ENCODE assay signal across 2 cellular contexts in the genomic region with DNA sequence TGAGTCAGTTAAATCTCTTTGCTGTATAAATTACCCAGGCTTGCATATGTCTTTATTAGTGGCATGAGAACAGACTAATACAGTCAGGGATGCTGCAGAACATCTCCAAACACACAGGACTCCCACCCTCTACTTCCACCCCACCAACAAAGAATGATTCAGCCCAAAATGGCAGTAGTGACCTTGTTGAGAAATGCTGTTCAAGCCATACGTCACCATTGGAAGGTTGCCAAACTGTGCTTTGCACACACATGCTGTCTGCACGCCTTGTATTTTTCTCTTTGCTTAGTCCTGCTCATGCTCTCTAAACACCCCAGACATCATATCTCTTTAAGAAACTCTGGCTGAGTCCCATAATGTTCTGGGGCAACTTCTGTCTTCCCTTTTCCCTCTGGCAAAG.
TF ChIP-seq lines count a peak whose summit lies in the region.

No MANE protein-coding gene starts in this region.

TF ChIP-seq in IMR-90, 13 proteins besides CTCF, POLR2A, EP300 and RAD21 (continued from another document):
- TF ChIP-seq CHD1 (IDR thresholded peaks at IDR 0.05; ENCODE audit: low read depth, low read length) (no peak), NFE2L2 (IDR thresholded peaks at IDR 0.05; ENCODE audit: low read depth, low read length) (no peak), MXI1 (IDR thresholded peaks at IDR 0.05; ENCODE audit: borderline replicate concordance, low read depth, low read length) (no peak), RFX5 (IDR thresholded peaks at IDR 0.05; ENCODE audit: low read depth, low read length) (no peak), FOS (IDR thresholded peaks at IDR 0.05; ENCODE audit: low read depth, low read length) (no peak), SMC3 (IDR thresholded peaks at IDR 0.05; ENCODE audit: low read depth, low read length) (no peak), RCOR1 (IDR thresholded peaks at IDR 0.05; ENCODE audit: insufficient replicate concordance, low read length) (no peak), MAZ (IDR thresholded peaks at IDR 0.05; ENCODE audit: borderline replicate concordance, low read depth, low read length) (no peak), BHLHE40 (IDR thresholded peaks at IDR 0.05; ENCODE audit: low read depth, low read length) (no peak)
- TF ChIP-seq, protein P1, sequence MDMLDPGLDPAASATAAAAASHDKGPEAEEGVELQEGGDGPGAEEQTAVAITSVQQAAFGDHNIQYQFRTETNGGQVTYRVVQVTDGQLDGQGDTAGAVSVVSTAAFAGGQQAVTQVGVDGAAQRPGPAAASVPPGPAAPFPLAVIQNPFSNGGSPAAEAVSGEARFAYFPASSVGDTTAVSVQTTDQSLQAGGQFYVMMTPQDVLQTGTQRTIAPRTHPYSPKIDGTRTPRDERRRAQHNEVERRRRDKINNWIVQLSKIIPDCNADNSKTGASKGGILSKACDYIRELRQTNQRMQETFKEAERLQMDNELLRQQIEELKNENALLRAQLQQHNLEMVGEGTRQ (IDR thresholded peaks at IDR 0.05; ENCODE audit: low read depth, low read length), result no peak
- TF ChIP-seq, protein P2, sequence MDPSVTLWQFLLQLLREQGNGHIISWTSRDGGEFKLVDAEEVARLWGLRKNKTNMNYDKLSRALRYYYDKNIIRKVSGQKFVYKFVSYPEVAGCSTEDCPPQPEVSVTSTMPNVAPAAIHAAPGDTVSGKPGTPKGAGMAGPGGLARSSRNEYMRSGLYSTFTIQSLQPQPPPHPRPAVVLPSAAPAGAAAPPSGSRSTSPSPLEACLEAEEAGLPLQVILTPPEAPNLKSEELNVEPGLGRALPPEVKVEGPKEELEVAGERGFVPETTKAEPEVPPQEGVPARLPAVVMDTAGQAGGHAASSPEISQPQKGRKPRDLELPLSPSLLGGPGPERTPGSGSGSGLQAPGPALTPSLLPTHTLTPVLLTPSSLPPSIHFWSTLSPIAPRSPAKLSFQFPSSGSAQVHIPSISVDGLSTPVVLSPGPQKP (IDR thresholded peaks at IDR 0.05; ENCODE audit: borderline replicate concordance, low read depth, low read length), result no peak

TF ChIP-seq in K562, 482 proteins besides CTCF, POLR2A, EP300 and RAD21:
- TF ChIP-seq, protein P3, sequence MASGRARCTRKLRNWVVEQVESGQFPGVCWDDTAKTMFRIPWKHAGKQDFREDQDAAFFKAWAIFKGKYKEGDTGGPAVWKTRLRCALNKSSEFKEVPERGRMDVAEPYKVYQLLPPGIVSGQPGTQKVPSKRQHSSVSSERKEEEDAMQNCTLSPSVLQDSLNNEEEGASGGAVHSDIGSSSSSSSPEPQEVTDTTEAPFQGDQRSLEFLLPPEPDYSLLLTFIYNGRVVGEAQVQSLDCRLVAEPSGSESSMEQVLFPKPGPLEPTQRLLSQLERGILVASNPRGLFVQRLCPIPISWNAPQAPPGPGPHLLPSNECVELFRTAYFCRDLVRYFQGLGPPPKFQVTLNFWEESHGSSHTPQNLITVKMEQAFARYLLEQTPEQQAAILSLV (tag; IDR thresholded peaks at IDR 0.05), result no peak
- 0 out of 2 replicates have a peak, but pooled peaks have one; percentile 24 for TF ChIP-seq NFIC (IDR thresholded peaks at IDR 0.05)
